8 cellular contexts compared by ENCODE assay signal in genomic region chr16:9048302-9048700, GRCh38. TPM values are rescaled to one million over a fixed set of nuclear protein-coding genes. Genes with fewer than 3 reads are reported as not detected.
DNase-seq lines count a peak whose midpoint lies in the region; ATAC-seq and TF ChIP-seq lines count a peak whose summit lies in the region.

No MANE protein-coding gene starts in this region.

- no peaks in the 10 kb centered on the region; a peak in 1 of 22 replicates for H4K20me1 ChIP-seq in BLaER1 treated with 17β-estradiol and CSF1 and Interleukin-3, amounts not matched to agents 10 nM and 100 nM

- H3K4me1 ChIP-seq in BLaER1 treated with 17β-estradiol and CSF1 and Interleukin-3, amounts not matched to agents 10 nM and 100 nM: peaks cover 13 to 23% (median 16%) of the 10 kb centered on the region in 10 experiments

- H3K4me2 ChIP-seq in BLaER1 treated with 17β-estradiol and CSF1 and Interleukin-3, amounts not matched to agents 10 nM and 100 nM: peak overlapping the region; percentile 24 to 85 (median 79); a peak in 21 of 22 replicates

- peaks cover 9% of the 10 kb centered on the region for H3K9me3 Mint-ChIP-seq in dendritic cell treated with granulocyte-macrophage colony-stimulating factor and Interleukin-4, amounts not matched to agents 40 ng/mL and 50 ng/mL, for 4 days
- H3K9me3 Mint-ChIP-seq in nephron: peaks cover 12% of the 10 kb centered on the region

- no peaks in the 10 kb centered on the region for H3K27me3 ChIP-seq in BLaER1 treated with 17β-estradiol and CSF1 and Interleukin-3, amounts not matched to agents 10 nM and 100 nM

- DNase-seq in LHCN-M2 (ENCODE audit: low read depth): peak; percentile 72
- no peak for DNase-seq in NCI-H2227 (lab: John Stamatoyannopoulos, UW; ENCODE audit: unreplicated experiment)

- H3K27ac Mint-ChIP-seq in dendritic cell treated with granulocyte-macrophage colony-stimulating factor and Interleukin-4, amounts not matched to agents 40 ng/mL and 50 ng/mL, for 4 days: peak overlapping the region; percentile 78
- H3K27ac Mint-ChIP-seq in nephron: peak overlapping the region; percentile 57 to 91 (median 86)

- peak overlapping the region in 6 of 11 experiments; percentile 27 to 61 (median 44); a peak in 8 of 22 replicates for H3K9ac ChIP-seq in BLaER1 treated with 17β-estradiol and CSF1 and Interleukin-3, amounts not matched to agents 10 nM and 100 nM

- H3K36me3 ChIP-seq in BLaER1 treated with 17β-estradiol and CSF1 and Interleukin-3, amounts not matched to agents 10 nM and 100 nM: no peaks in the 10 kb centered on the region

- TF ChIP-seq CTCF in nephron (IDR thresholded peaks at IDR 0.05; ENCODE audit: unreplicated experiment in 3 of 3): no peak

- peaks cover 9% of the 10 kb centered on the region for H3K27me3 Mint-ChIP-seq in dendritic cell treated with granulocyte-macrophage colony-stimulating factor and Interleukin-4, amounts not matched to agents 40 ng/mL and 50 ng/mL, for 4 days
- no peaks in the 10 kb centered on the region for H3K27me3 Mint-ChIP-seq in nephron (ENCODE audit: low read depth)

- ATAC-seq in HG02759 (IDR thresholded peaks at IDR 0.05; ENCODE audit: unreplicated experiment) (no peak), HG02938 (IDR thresholded peaks at IDR 0.05; ENCODE audit: unreplicated experiment) (no peak), GM21447 (IDR thresholded peaks at IDR 0.05; ENCODE audit: unreplicated experiment) (no peak)

- H3K4me1 Mint-ChIP-seq in dendritic cell treated with granulocyte-macrophage colony-stimulating factor and Interleukin-4, amounts not matched to agents 40 ng/mL and 50 ng/mL, for 4 days (ENCODE audit: low read depth): peaks cover 26% of the 10 kb centered on the region
- H3K4me1 Mint-ChIP-seq in nephron: peaks cover 10% of the 10 kb centered on the region

- intact Hi-C loops in dendritic cell treated with granulocyte-macrophage colony-stimulating factor and Interleukin-4, amounts not matched to agents 40 ng/mL and 50 ng/mL, for 4 days (cut with micrococcal nuclease): loop anchor here (1.0 to 5.0 kb wide), 2 partner anchors 31 to 44 kb away; partner anchors contain the start of gene HAPSTR1

- peaks cover 7% of the 10 kb centered on the region for H3K36me3 Mint-ChIP-seq in dendritic cell treated with granulocyte-macrophage colony-stimulating factor and Interleukin-4, amounts not matched to agents 40 ng/mL and 50 ng/mL, for 4 days (ENCODE audit: low read depth)
- no peaks in the 10 kb centered on the region for H3K36me3 Mint-ChIP-seq in nephron (ENCODE audit: low read depth)

- peak overlapping the region in 10 of 11 experiments; percentile 0 to 79 (median 56); a peak in 17 of 22 replicates for H3K27ac ChIP-seq in BLaER1 treated with 17β-estradiol and CSF1 and Interleukin-3, amounts not matched to agents 10 nM and 100 nM

- peaks cover 4 to 11% (median 10%) of the 10 kb centered on the region in 11 experiments; a peak in 17 of 22 replicates for H3K9me3 ChIP-seq in BLaER1 treated with 17β-estradiol and CSF1 and Interleukin-3, amounts not matched to agents 10 nM and 100 nM (replicated peaks in 1 of 11)

- H3K4me3 Mint-ChIP-seq in dendritic cell treated with granulocyte-macrophage colony-stimulating factor and Interleukin-4, amounts not matched to agents 40 ng/mL and 50 ng/mL, for 4 days: peak overlapping the region; percentile 7
- H3K4me3 Mint-ChIP-seq in nephron: no peak overlapping the region

- no peak overlapping the region for H3K4me3 ChIP-seq in BLaER1 treated with 17β-estradiol and CSF1 and Interleukin-3, amounts not matched to agents 10 nM and 100 nM

RNA-seq across cellular contexts. Expression of gene HAPSTR1, which starts 43.1 kb away (rescaled TPM):
- total RNA-seq in LHCN-M2 (2014; rRNA removed): 49.7 and 52.5 TPM in 2 replicates
- 20.4 TPM for polyA plus RNA-seq in LHCN-M2 (2012)
